ENCODE assay signal across 11 cellular contexts in genomic region chr19:12695514-12695913, GRCh38. TPM values are rescaled to one million over a fixed set of nuclear protein-coding genes. Genes with fewer than 3 reads are reported as not detected.
DNase-seq lines count a peak whose midpoint lies in the region; ATAC-seq and TF ChIP-seq lines count a peak whose summit lies in the region.
"Had no signal": no experiment of that assay in that cellular context is flagged by ENCODE, and none has a peak within 500 bp of the region (broad histone marks: within the 10 kb centered on the region; RNA-seq: fewer than 3 reads in every experiment).

No MANE protein-coding gene starts in this region.

- no peak for TF ChIP-seq RAD21 in SK-N-SH (IDR thresholded peaks at IDR 0.05; ENCODE audit: low read length)

- peaks cover 3% of the 10 kb centered on the region for H3K4me1 Mint-ChIP-seq in WTC11
- peaks cover 3 to 19% of the 10 kb centered on the region in 2 donors for H3K4me1 Mint-ChIP-seq in stimulated activated naive B cell treated with anti-CD40 and anti-IgM and Interleukin-4, amounts not matched to agents 10 μg/mL and 1 μg/mL and 100 μg/mL, for 72 hours

- no peaks in the 10 kb centered on the region; the same call in 1 of the 2 replicates for H3K79me2 ChIP-seq in SK-N-SH (ENCODE audit: insufficient read depth)

- no peak for DNase-seq in SK-N-SH
- no peak for DNase-seq in WTC11 (ENCODE audit: low spot score)
- no peak for DNase-seq in stimulated activated naive B cell treated with anti-CD40 and anti-IgM and Interleukin-4, amounts not matched to agents 10 μg/mL and 1 μg/mL and 100 μg/mL, for 72 hours
- no peak for DNase-seq in stimulated activated CD4-positive, alpha-beta T cell treated with anti-CD3 and anti-CD28 coated beads, Interleukin-4, amount 100 ng/mL, for 4 hours
- DNase-seq in stimulated activated CD4-positive, alpha-beta T cell treated with anti-CD3 and anti-CD28 coated beads, Interleukin-2, amount 100 ng/mL, for 24 hours = no peak
- DNase-seq in inferior parietal cortex (ENCODE audit: extremely low spot score) = no peak
- DNase-seq: 8988T, hypothalamus had no signal

- WGBS in SK-N-SH (ENCODE audit: low lambda C conversion rate) = 20% methylated on average over 1 of the region's 1 CpG

- peak overlapping the region; percentile 90 for H3K4me3 Mint-ChIP-seq in WTC11
- H3K4me3 Mint-ChIP-seq in stimulated activated naive B cell treated with anti-CD40 and anti-IgM and Interleukin-4, amounts not matched to agents 10 μg/mL and 1 μg/mL and 100 μg/mL, for 72 hours = peak overlapping the region; percentile 84 to 90

- TF ChIP-seq EP300 in SK-N-SH (IDR thresholded peaks at IDR 0.05; ENCODE audit: borderline replicate concordance in 1 of 2, low read depth in 1 of 2, low read length in 1 of 2) = no peak

- H3F3A ChIP-seq in SK-N-SH (replicated peaks; ENCODE audit: insufficient read depth) = peaks cover 33% of the 10 kb centered on the region

- H3K9me3 Mint-ChIP-seq in WTC11 = no peaks in the 10 kb centered on the region
- H3K9me3 Mint-ChIP-seq in stimulated activated naive B cell treated with anti-CD40 and anti-IgM and Interleukin-4, amounts not matched to agents 10 μg/mL and 1 μg/mL and 100 μg/mL, for 72 hours = no peaks in the 10 kb centered on the region

- no peak overlapping the region for H2AFZ ChIP-seq in SK-N-SH (ENCODE audit: low read depth)

- H3K9me3 ChIP-seq in SK-N-SH = no peaks in the 10 kb centered on the region

- H3K4me3 ChIP-seq in SK-N-SH (ENCODE audit: low read depth in 2 of 2, low read length in 1 of 2) (peak overlapping the region; percentile 81 to 89), iPS-11a (ENCODE audit: low read depth, low read length) (peak overlapping the region; percentile 27)

- H3K27ac Mint-ChIP-seq in WTC11 = no peak overlapping the region
- H3K27ac Mint-ChIP-seq in stimulated activated naive B cell treated with anti-CD40 and anti-IgM and Interleukin-4, amounts not matched to agents 10 μg/mL and 1 μg/mL and 100 μg/mL, for 72 hours = no peak overlapping the region

- no peaks in the 10 kb centered on the region for H3K27me3 ChIP-seq in SK-N-SH (ENCODE audit: insufficient read depth)

- H3K4me1 ChIP-seq in SK-N-SH (ENCODE audit: control insufficient read depth in 1 of 2, insufficient read depth in 2 of 2, low read depth in 1 of 2, low read length in 1 of 2) = peaks cover 0 to 16% of the 10 kb centered on the region in 2 experiments; a peak in 2 of 4 replicates

- no peaks in the 10 kb centered on the region for H3K27me3 Mint-ChIP-seq in WTC11 (ENCODE audit: low read depth)
- H3K27me3 Mint-ChIP-seq in stimulated activated naive B cell treated with anti-CD40 and anti-IgM and Interleukin-4, amounts not matched to agents 10 μg/mL and 1 μg/mL and 100 μg/mL, for 72 hours = no peaks in the 10 kb centered on the region

- POLR2A ChIA-PET in SK-N-SH (lab: Yijun Ruan, JAX) = interaction anchor here (0.6 to 1.9 kb wide), 5 partner anchors 13 to 116 kb away, joined by 3 to 5 read pairs (median 4); partner anchors contain the start of genes DHPS, MAN2B1 and WDR83
- POLR2A ChIA-PET in WTC11 (lab: Charles Lee) = interaction anchor here (2.1 kb wide), 1 partner anchor 14 kb away, joined by 13 read pairs; the partner anchor contains the start of gene DHPS

- no peak for TF ChIP-seq CTCF in SK-N-SH (IDR thresholded peaks at IDR 0.05)
- TF ChIP-seq CTCF in WTC11 (IDR thresholded peaks at IDR 0.05) = no peak

- H3K9ac ChIP-seq in SK-N-SH = peak overlapping the region; percentile 68

- CTCF ChIA-PET in SK-N-SH (lab: Yijun Ruan, JAX) (interaction anchor here (0.9 to 2.9 kb wide), 6 partner anchors 10 to 152 kb away, joined by 3 to 11 read pairs (median 6); no protein-coding TSS in a partner anchor), WTC11 (lab: Charles Lee) (interaction anchor here (0.6 to 1.1 kb wide), 3 partner anchors 23 to 79 kb away, joined by 3 read pairs; no protein-coding TSS in a partner anchor)

- H3K36me3 ChIP-seq in SK-N-SH (replicated peaks in 1 of 2; ENCODE audit: control insufficient read depth in 1 of 2, insufficient read depth in 2 of 2, low read length in 1 of 2) = peaks cover 13 to 15% of the 10 kb centered on the region in 2 experiments

- H3K27ac ChIP-seq in SK-N-SH (ENCODE audit: low read depth in 2 of 2, low read length in 1 of 2) = no peak overlapping the region

- ATAC-seq in SK-N-SH treated with all-trans-retinoic acid at 6 μM for 48 hours = no peak
- no peak for ATAC-seq in WTC11
- no peak for ATAC-seq in stimulated activated naive B cell treated with anti-CD40 and anti-IgM and Interleukin-4, amounts not matched to agents 10 μg/mL and 1 μg/mL and 100 μg/mL, for 72 hours (replicated peaks)

- peak overlapping the region; percentile 81 for H3K4me2 ChIP-seq in SK-N-SH

- no peaks in the 10 kb centered on the region for H3K9me2 ChIP-seq in SK-N-SH

- H3K36me3 Mint-ChIP-seq in WTC11 = peaks cover 8% of the 10 kb centered on the region; the same call in 1 of the 2 replicates
- peaks cover 14 to 22% of the 10 kb centered on the region in 2 donors for H3K36me3 Mint-ChIP-seq in stimulated activated naive B cell treated with anti-CD40 and anti-IgM and Interleukin-4, amounts not matched to agents 10 μg/mL and 1 μg/mL and 100 μg/mL, for 72 hours

- no peaks in the 10 kb centered on the region for H4K20me1 ChIP-seq in SK-N-SH (ENCODE audit: insufficient read depth)

TF ChIP-seq in SK-N-SH, 30 proteins besides CTCF, POLR2A, EP300 and RAD21:
- no peak for TF ChIP-seq SMC3 (IDR thresholded peaks at IDR 0.05; ENCODE audit: low read depth, low read length)
- TF ChIP-seq TEAD4 (IDR thresholded peaks at IDR 0.05; ENCODE audit: borderline replicate concordance, insufficient read depth) = no peak

TF ChIP-seq in SK-N-SH treated with all-trans-retinoic acid at 6 μM for 48 hours, 23 proteins besides CTCF, POLR2A, EP300 and RAD21:
- TF ChIP-seq ZC3H10 (CRISPR knock-in tag; IDR thresholded peaks at IDR 0.05) = no peak
- no peak for TF ChIP-seq BACH2 (CRISPR knock-in tag; IDR thresholded peaks at IDR 0.05; ENCODE audit: borderline replicate concordance)
- no peak for TF ChIP-seq CSDC2 (CRISPR knock-in tag; IDR thresholded peaks at IDR 0.05)
- no peak for TF ChIP-seq PPARA (CRISPR knock-in tag; IDR thresholded peaks at IDR 0.05; ENCODE audit: borderline replicate concordance)

TF ChIP-seq in WTC11, 78 proteins besides CTCF, POLR2A, EP300 and RAD21 (continues in another document):
- TF ChIP-seq NFE2L1 (CRISPR knock-in tag; IDR thresholded peaks at IDR 0.05) (no peak), PRRX2 (CRISPR knock-in tag; IDR thresholded peaks at IDR 0.05) (no peak), ZNF512 (CRISPR knock-in tag; IDR thresholded peaks at IDR 0.05; ENCODE audit: borderline replicate concordance) (no peak), HMGXB4 (CRISPR knock-in tag; IDR thresholded peaks at IDR 0.05) (no peak), MXD4 (CRISPR knock-in tag; IDR thresholded peaks at IDR 0.05; ENCODE audit: borderline replicate concordance) (no peak), IRF2 (CRISPR knock-in tag; IDR thresholded peaks at IDR 0.05; ENCODE audit: borderline replicate concordance, low read depth) (no peak)

RNA-seq across cellular contexts. Expression of gene FBXW9, which starts 0.9 kb away (rescaled TPM):
- polyA plus RNA-seq in SK-N-SH (2012; rRNA removed) = 25.9 and 26.6 TPM in 2 replicates
- polyA plus RNA-seq in SK-N-SH (2012; cell fraction: cytosol; rRNA removed) = 9.6 and 15.9 TPM in 2 replicates
- 39.1 and 46.7 TPM in 2 replicates for polyA plus RNA-seq in SK-N-SH (2012; cell fraction: nucleus; rRNA removed)
- total RNA-seq in WTC11 (2021) = 13.7 to 16.0 TPM (median 15.2 TPM) in 3 replicates

RNA-seq across cellular contexts. Expression of gene GNG14, which starts 7.7 kb away (rescaled TPM):
- polyA plus RNA-seq in SK-N-SH (2012; rRNA removed) = not detected in 2 replicates
- 0.13 TPM in 1 of 2 replicates, not detected in the other for polyA plus RNA-seq in SK-N-SH (2012; cell fraction: cytosol; rRNA removed)
- polyA plus RNA-seq in SK-N-SH (2012; cell fraction: nucleus; rRNA removed) = 0.30 TPM in 1 of 2 replicates, not detected in the other
- not detected in 3 replicates for total RNA-seq in WTC11 (2021)
- total RNA-seq: subcutaneous adipose tissue had no signal

RNA-seq across cellular contexts. Expression of gene DHPS, which starts 13.8 kb away (rescaled TPM):
- 179 and 192 TPM in 2 replicates for polyA plus RNA-seq in SK-N-SH (2012; rRNA removed)
- 123 and 143 TPM in 2 replicates for polyA plus RNA-seq in SK-N-SH (2012; cell fraction: cytosol; rRNA removed)
- 333 and 391 TPM in 2 replicates for polyA plus RNA-seq in SK-N-SH (2012; cell fraction: nucleus; rRNA removed)
- total RNA-seq in WTC11 (2021) = 93.3 to 115 TPM (median 104 TPM) in 3 replicates

RNA-seq across cellular contexts. Expression of gene TNPO2, which starts 28.2 kb away (rescaled TPM):
- 82.4 and 112 TPM in 2 replicates for polyA plus RNA-seq in SK-N-SH (2012; rRNA removed)
- polyA plus RNA-seq in SK-N-SH (2012; cell fraction: cytosol; rRNA removed) = 27.4 and 45.1 TPM in 2 replicates
- 370 and 507 TPM in 2 replicates for polyA plus RNA-seq in SK-N-SH (2012; cell fraction: nucleus; rRNA removed)
- 90.9 to 105 TPM (median 94.4 TPM) in 3 replicates for total RNA-seq in WTC11 (2021)

RNA-seq across cellular contexts. Expression of gene WDR83, which starts 28.9 kb away (rescaled TPM):
- 12.8 and 18.2 TPM in 2 replicates for polyA plus RNA-seq in SK-N-SH (2012; rRNA removed)
- 8.2 and 11.1 TPM in 2 replicates for polyA plus RNA-seq in SK-N-SH (2012; cell fraction: cytosol; rRNA removed)
- polyA plus RNA-seq in SK-N-SH (2012; cell fraction: nucleus; rRNA removed) = 28.5 and 44.2 TPM in 2 replicates
- 21.8 to 26.3 TPM (median 23.7 TPM) in 3 replicates for total RNA-seq in WTC11 (2021)
